18 cellular contexts compared by ENCODE assay signal in the genomic region with DNA sequence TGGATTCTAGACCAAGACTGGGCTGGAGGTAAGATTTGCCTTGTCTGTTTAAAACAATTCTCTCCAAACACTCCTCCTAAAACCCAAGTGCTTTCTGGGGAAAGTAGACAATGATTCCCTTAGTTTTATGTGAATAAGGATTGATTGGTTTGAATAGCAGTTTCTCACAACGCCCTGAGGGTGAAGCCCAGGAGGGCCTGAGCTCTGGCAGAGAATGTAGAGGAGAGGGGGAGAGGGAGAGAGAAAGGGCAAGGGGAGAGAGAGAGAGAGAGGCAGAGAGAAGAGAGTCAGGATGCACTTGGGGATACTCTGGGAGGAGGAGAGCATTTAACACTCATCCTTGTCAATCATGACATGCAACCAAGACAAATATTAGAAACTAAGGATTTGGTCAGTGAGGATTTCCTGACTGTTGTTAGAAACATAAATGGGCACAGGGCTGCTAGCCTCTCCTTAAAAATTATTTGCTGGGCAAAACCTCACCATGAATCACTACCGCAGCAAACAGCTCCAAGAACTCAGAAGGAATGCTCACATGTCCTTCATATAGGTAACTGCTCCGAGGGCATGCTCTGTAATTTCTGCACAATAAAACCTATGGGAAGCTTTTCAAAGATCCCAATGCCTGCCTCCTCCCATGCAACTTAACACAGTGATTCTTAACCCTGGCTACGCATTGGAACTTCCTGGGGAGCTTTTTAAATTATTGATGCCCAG. TPM values are rescaled to one million over a fixed set of nuclear protein-coding genes. Genes with fewer than 3 reads are reported as not detected.
DNase-seq lines count a peak whose midpoint lies in the region; ATAC-seq and TF ChIP-seq lines count a peak whose summit lies in the region.
"Had no signal": no experiment of that assay in that cellular context is flagged by ENCODE, and none has a peak within 500 bp of the region (broad histone marks: within the 10 kb centered on the region; RNA-seq: fewer than 3 reads in every experiment).

No MANE protein-coding gene starts in this region.

- H3K4me1 ChIP-seq in DOHH2 (ENCODE audit: control insufficient read depth, low read length) (peaks cover 51% of the 10 kb centered on the region), Panc1 (ENCODE audit: control insufficient read depth, insufficient read depth, low read length) (no peaks in the 10 kb centered on the region), mesendoderm (ENCODE audit: control insufficient read depth, low read depth, low read length) (peaks cover 4% of the 10 kb centered on the region)
- H3K4me1 ChIP-seq: Peyer's patch had no signal

- ATAC-seq in Panc1 (0 out of 2 replicates have a peak, but pooled peaks have one; percentile 51), sciatic nerve (no peak), omental fat pad (ENCODE audit: low FRiP score) (no peak)
- ATAC-seq: GM12878 had no signal

- in situ Hi-C loops in Panc1 (cut with HindIII; ENCODE audit: low pct_unique_long_range_greater_than_20kb, low sequenced_read_pairs), result no loop called here

- H3K4ac ChIP-seq in mesendoderm (ENCODE audit: low read depth, low read length), result no peak overlapping the region

- CTCF ChIA-PET in Panc1 (lab: Charles Lee), result no interaction called here

- H3K79me2 ChIP-seq in DOHH2 (ENCODE audit: control insufficient read depth, low read length) (no peaks in the 10 kb centered on the region), mesendoderm (ENCODE audit: control insufficient read depth, insufficient read depth, low read length) (no peaks in the 10 kb centered on the region)

- intact Hi-C loops in Panc1 (cut with micrococcal nuclease; ENCODE audit: unreplicated experiment), result no loop called here
- intact Hi-C loops in sciatic nerve (cut with DNase I), result no loop called here

- H3K4me2 ChIP-seq in DOHH2 (ENCODE audit: low read length) (0 out of 2 replicates have a peak overlapping the region, but pooled peaks have one; percentile 1), mesendoderm (ENCODE audit: low read length) (no peak overlapping the region)
- H3K4me2 ChIP-seq: KMS-11 had no signal

- no peak overlapping the region for H3K56ac ChIP-seq in mesendoderm (ENCODE audit: low read length)

- no peak overlapping the region for H2BK120ac ChIP-seq in mesendoderm (ENCODE audit: low read depth, low read length)

- H3K23ac ChIP-seq in mesendoderm (ENCODE audit: low read length), result no peak overlapping the region

- POLR2A ChIA-PET in Panc1 (lab: Charles Lee), result interaction anchor here (0.6 kb wide), 1 partner anchor 20 kb away, joined by 3 read pairs; no protein-coding TSS in a partner anchor

- H3K27ac ChIP-seq in DOHH2 (ENCODE audit: low read depth, low read length) (no peak overlapping the region), Panc1 (ENCODE audit: low read length) (no peak overlapping the region), mesendoderm (ENCODE audit: low read depth, low read length) (no peak overlapping the region)
- H3K27ac ChIP-seq: KMS-11, Peyer's patch had no signal

- H4K8ac ChIP-seq in mesendoderm (ENCODE audit: low read depth, low read length), result no peak overlapping the region

- H4K20me1 ChIP-seq in DOHH2 (ENCODE audit: control insufficient read depth, insufficient read depth, low read depth, low read length), result no peaks in the 10 kb centered on the region

- H3K9ac ChIP-seq in mesendoderm (ENCODE audit: low read length), result no peak overlapping the region
- H3K9ac ChIP-seq: KMS-11 had no signal

- TF ChIP-seq CTCF in DOHH2 (IDR thresholded peaks at IDR 0.05; ENCODE audit: low read depth, low read length, poor library complexity, severe bottlenecking), result no peak
- no peak for TF ChIP-seq CTCF in Panc1 (IDR thresholded peaks at IDR 0.05)
- TF ChIP-seq CTCF in omental fat pad (IDR thresholded peaks at IDR 0.05), result no peak

- DNase-seq in HT1080 (ENCODE audit: low read depth) (peak; percentile 71), Panc1 (ENCODE audit: low read depth, low spot score) (no peak), mesendoderm (peak; percentile 53), sciatic nerve (ENCODE audit: low spot score) (no peak), omental fat pad (ENCODE audit: low spot score) (no peak), C1 segment of cervical spinal cord (lab: John Stamatoyannopoulos, UW) (no peak)
- DNase-seq: CD4-positive, CD25-positive, alpha-beta regulatory T cell; COR-L47; HFFc6; NCI-H1048; NCI-H1436; NCI-H2029 treated with DMSO at 0.1 percent for 48 hours; NCI-H774; Peyer's patch; SW 1271 had no signal

- H2BK15ac ChIP-seq in mesendoderm (replicated peaks; ENCODE audit: low read depth), result no peak overlapping the region

- no peak overlapping the region for H2BK5ac ChIP-seq in mesendoderm (ENCODE audit: low read length)

- no peak overlapping the region for H2AK5ac ChIP-seq in mesendoderm (ENCODE audit: low read length)

- H3K27me3 ChIP-seq in DOHH2 (ENCODE audit: control insufficient read depth, low read length) (no peaks in the 10 kb centered on the region), Panc1 (ENCODE audit: control insufficient read depth, insufficient read depth, low read length) (no peaks in the 10 kb centered on the region), mesendoderm (ENCODE audit: insufficient read depth, low read length, poor library complexity) (no peaks in the 10 kb centered on the region)
- H3K27me3 ChIP-seq: Peyer's patch had no signal

- no peak overlapping the region for H4K5ac ChIP-seq in mesendoderm (ENCODE audit: low read length)

- H3F3A ChIP-seq in DOHH2 (ENCODE audit: control insufficient read depth, insufficient read depth), result 0 out of 2 replicates have a peak, but pooled peaks cover 2% of the 10 kb centered on the region

- H3K18ac ChIP-seq in mesendoderm (ENCODE audit: low read length), result peak overlapping the region; percentile 42

- no peaks in the 10 kb centered on the region for H3K79me1 ChIP-seq in mesendoderm (ENCODE audit: low read length)

- no CpG with 5 or more reads among the region's 4 CpGs for WGBS in mesendoderm (ENCODE audit: extremely low coverage, insufficient coverage, low lambda C conversion rate)

- no peaks in the 10 kb centered on the region for H3K36me3 ChIP-seq in DOHH2 (ENCODE audit: control insufficient read depth, low read length)
- H3K36me3 ChIP-seq in Panc1 (ENCODE audit: control insufficient read depth, insufficient read depth, low read length), result no peaks in the 10 kb centered on the region
- no peaks in the 10 kb centered on the region for H3K36me3 ChIP-seq in mesendoderm (ENCODE audit: control insufficient read depth, insufficient read depth, low read length)
- H3K36me3 ChIP-seq: Peyer's patch had no signal

- H3K9me2 ChIP-seq in DOHH2 (replicated peaks; ENCODE audit: control insufficient read depth, low read length), result no peaks in the 10 kb centered on the region

- H3K4me3 ChIP-seq in DOHH2 (ENCODE audit: low read length), result no peak overlapping the region
- no peak overlapping the region for H3K4me3 ChIP-seq in Panc1 (ENCODE audit: low read depth in 2 of 2, low read length in 2 of 2)
- no peak overlapping the region for H3K4me3 ChIP-seq in mesendoderm (ENCODE audit: low read length)
- H3K4me3 ChIP-seq: GM12878, Peyer's patch had no signal

- no TSS peak for BruUV-seq in Panc1 (replicated peaks; lab: Mats Ljungman, UMichigan)

- no peaks in the 10 kb centered on the region for H3K9me3 ChIP-seq in DOHH2 (ENCODE audit: control insufficient read depth, insufficient read depth, low read length)
- H3K9me3 ChIP-seq in Panc1 (ENCODE audit: control insufficient read depth, insufficient read depth, low read depth, low read length), result no peaks in the 10 kb centered on the region
- H3K9me3 ChIP-seq: Peyer's patch had no signal

RNA-seq across cellular contexts. Expression of a gene that starts 55.2 kb away (rescaled TPM):
- 0.84 and 3.1 TPM in 2 replicates for total RNA-seq in HT1080 (2014; rRNA removed; shearing (Covaris generic))
- 1.1 and 1.7 TPM in 2 replicates for polyA plus RNA-seq in HT1080 (2015; cell fraction: cytosol; rRNA removed)
- 0.96 and 1.7 TPM in 2 replicates for polyA plus RNA-seq in HT1080 (2015; cell fraction: nucleus; rRNA removed)
- total RNA-seq in Panc1 (2021; ENCODE audit: unreplicated experiment) (1.4 TPM), sciatic nerve (62.8 TPM), omental fat pad (100 to 1,000 TPM in 1 of 4 donors, 10 to 100 TPM in 3; 34.7 to 163 (median 73.0) TPM)
- polyA plus RNA-seq in Panc1 (2012; ENCODE audit: insufficient read length), result 0.52 TPM
- 3.1 TPM for polyA plus RNA-seq in mesendoderm (2013, experiment 1 of 2)
- polyA plus RNA-seq in mesendoderm (2013, experiment 2 of 2), result 3.1 TPM
- total RNA-seq: CD4-positive, CD25-positive, alpha-beta regulatory T cell had no signal
- polyA plus RNA-seq: CD4-positive, CD25-positive, alpha-beta regulatory T cell had no signal

Comparison
In these comparisons a context has a peak if more than half of its experiments do, and no peak if none do; other contexts are left out.
1. DNase-seq: peak in HT1080 (single experiment) and mesendoderm (single experiment); none in Panc1 (single experiment), sciatic nerve (single experiment), omental fat pad (single experiment) and C1 segment of cervical spinal cord (0 of 14).